In genomic region chr9:110351009-110351467, GRCh38 we compare ENCODE assay signal across 10 cellular contexts. TPM values are rescaled to one million over a fixed set of nuclear protein-coding genes. Genes with fewer than 3 reads are reported as not detected.
DNase-seq lines count a peak whose midpoint lies in the region; ATAC-seq and TF ChIP-seq lines count a peak whose summit lies in the region.
"Had no signal": no experiment of that assay in that cellular context is flagged by ENCODE, and none has a peak within 500 bp of the region (broad histone marks: within the 10 kb centered on the region; RNA-seq: fewer than 3 reads in every experiment).

No MANE protein-coding gene starts in this region.

- TF ChIP-seq POLR2A in ovary (IDR thresholded peaks at IDR 0.05): no peak

- H3K4me1 ChIP-seq in lung (ENCODE audit: control insufficient read depth in 2 of 2, insufficient read depth in 2 of 2, low read length in 2 of 2) (no peaks in the 10 kb centered on the region), ovary (ENCODE audit: insufficient read depth) (no peaks in the 10 kb centered on the region)
- H3K4me1 ChIP-seq: psoas muscle had no signal

- no peaks in the 10 kb centered on the region for H3K27me3 ChIP-seq in BJ (ENCODE audit: control insufficient read depth, insufficient read depth, low read length)
- H3K27me3 ChIP-seq in lung (ENCODE audit: control insufficient read depth, insufficient read depth): no peaks in the 10 kb centered on the region
- H3K27me3 ChIP-seq in ovary: no peaks in the 10 kb centered on the region

- CTCF ChIA-PET in BJ (lab: Yijun Ruan, JAX): interaction anchor here (0.7 to 1.6 kb wide), 3 partner anchors 11 to 94 kb away, joined by 3 to 7 read pairs (median 4); partner anchors contain the start of gene TXN

- peak; percentile 85 for DNase-seq in BJ (ENCODE audit: low read depth)
- DNase-seq in HS-27A (ENCODE audit: low read depth): peak; percentile 83
- peak; percentile 28 for DNase-seq in astrocyte of the hippocampus (ENCODE audit: low read depth, low spot score)
- DNase-seq in lung (ENCODE audit: low spot score): no peak
- no peak for DNase-seq in ovary
- no peak for DNase-seq in middle frontal gyrus (ENCODE audit: extremely low spot score, low spot score)
- no peak for DNase-seq in NCI-H146 treated with DMSO at 0.1 percent for 48 hours (lab: John Stamatoyannopoulos, UW; ENCODE audit: unreplicated experiment)
- DNase-seq: activated CD4-positive, alpha-beta T cell treated with anti-CD3 and anti-CD28 coated beads for 1 hour; psoas muscle had no signal

- H3K9me3 ChIP-seq in lung (ENCODE audit: control insufficient read depth in 2 of 2, insufficient read depth in 1 of 2, low read length in 1 of 2) (no peaks in the 10 kb centered on the region), ovary (no peaks in the 10 kb centered on the region)
- H3K9me3 ChIP-seq: psoas muscle had no signal

- ATAC-seq in lung (ENCODE audit: insufficient read depth, low FRiP score) (peak; percentile 73), HG03108 (IDR thresholded peaks at IDR 0.05; ENCODE audit: unreplicated experiment) (no peak)
- ATAC-seq: psoas muscle had no signal

- POLR2A ChIA-PET in BJ (lab: Charles Lee): no interaction called here

- H3K27ac ChIP-seq in lung (ENCODE audit: low read depth in 1 of 2, low read length in 1 of 2) (no peak overlapping the region), ovary (no peak overlapping the region)
- H3K27ac ChIP-seq: psoas muscle had no signal

- intact Hi-C loops in ovary (cut with DNase I): no loop called here

- WGBS in lung, 2 donors: 35 to 73% methylated on average over 1 of the region's 1 CpG
- 53 to 71% (median 69%) methylated on average over 1 of the region's 1 CpG for WGBS in ovary, 3 donors

- H3K36me3 ChIP-seq in BJ (ENCODE audit: control insufficient read depth, insufficient read depth, low read length): no peaks in the 10 kb centered on the region
- no peaks in the 10 kb centered on the region for H3K36me3 ChIP-seq in lung (ENCODE audit: control insufficient read depth in 2 of 2, insufficient read depth in 2 of 2, low read length in 2 of 2)
- no peaks in the 10 kb centered on the region for H3K36me3 ChIP-seq in ovary

- TF ChIP-seq EP300 in ovary (IDR thresholded peaks at IDR 0.05): no peak

- TF ChIP-seq CTCF in BJ (IDR thresholded peaks at IDR 0.05; ENCODE audit: insufficient read depth, low read depth, low read length) (no peak), lung (IDR thresholded peaks at IDR 0.05; ENCODE audit: control extremely low read depth, extremely low read depth) (no peak), ovary (IDR thresholded peaks at IDR 0.05) (no peak)

- no peak overlapping the region for H3K4me3 ChIP-seq in BJ (ENCODE audit: low read depth, low read length)
- H3K4me3 ChIP-seq in lung: no peak overlapping the region
- no peak overlapping the region for H3K4me3 ChIP-seq in ovary
- H3K4me3 ChIP-seq: psoas muscle had no signal

RNA-seq across cellular contexts. Expression of gene TXNDC8, which starts 13.4 kb away (rescaled TPM):
- not detected in 2 replicates for polyA plus RNA-seq in BJ (2011; rRNA removed)
- polyA minus RNA-seq in BJ (2011; rRNA and poly(A)+ RNA removed): not detected in 2 replicates
- total RNA-seq in lung: not detected
- not detected for polyA plus RNA-seq in lung
- not detected for total RNA-seq in ovary
- not detected for polyA plus RNA-seq in ovary
- total RNA-seq: psoas muscle had no signal
- polyA plus RNA-seq: psoas muscle had no signal

Comparison
In these comparisons a context has a peak if more than half of its experiments do, and no peak if none do; other contexts are left out.
1. DNase-seq: peak in BJ (single experiment), HS-27A (single experiment) and astrocyte of the hippocampus (single experiment); none in lung (single experiment), ovary (0 of 5), middle frontal gyrus (single experiment) and NCI-H146 treated with DMSO at 0.1 percent for 48 hours (single experiment).